In the genomic region with DNA sequence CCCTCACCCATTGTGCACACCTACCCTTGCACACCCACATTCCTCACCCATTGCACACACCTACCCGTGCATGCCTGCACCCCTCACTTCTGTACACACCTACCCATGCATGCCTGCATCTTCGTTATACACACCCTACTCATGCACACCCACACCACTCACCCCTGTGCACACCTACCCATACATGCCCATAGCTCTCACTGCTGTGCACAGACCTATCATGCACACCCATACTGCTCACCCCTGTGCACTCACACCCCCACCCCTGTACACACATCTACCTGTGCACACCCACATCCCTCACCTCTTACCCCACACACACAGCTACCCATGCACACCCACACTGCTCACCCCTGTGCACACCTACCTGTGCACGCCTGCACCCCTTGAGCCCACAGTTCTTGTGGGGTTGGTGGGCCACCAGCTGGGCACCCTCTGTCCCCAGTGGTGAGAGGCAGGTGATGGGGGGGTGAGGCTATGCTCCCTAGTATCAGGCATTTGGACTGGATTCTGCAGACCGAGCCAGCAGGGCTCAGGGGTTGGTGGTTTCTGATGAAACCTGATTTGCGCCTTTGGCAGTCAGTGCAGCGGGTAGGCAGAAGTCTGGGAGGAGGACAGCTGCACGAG, we compare ENCODE assay signal across 23 cellular contexts. TPM values are rescaled to one million over a fixed set of nuclear protein-coding genes. Genes with fewer than 3 reads are reported as not detected.
DNase-seq lines count a peak whose midpoint lies in the region; ATAC-seq and TF ChIP-seq lines count a peak whose summit lies in the region.
"Had no signal": no experiment of that assay in that cellular context is flagged by ENCODE, and none has a peak within 500 bp of the region (broad histone marks: within the 10 kb centered on the region; RNA-seq: fewer than 3 reads in every experiment).

No MANE protein-coding gene starts in this region.

- H3K4me3 ChIP-seq in endodermal cell (ENCODE audit: low read length) = no peak overlapping the region

- DNase-seq in NCI-H1092 treated with DMSO at 0.1 percent for 48 hours (lab: John Stamatoyannopoulos, UW) (peak; percentile 34), NCI-H1092 (lab: John Stamatoyannopoulos, UW) (no peak), endodermal cell (no peak), type B pancreatic cell (ENCODE audit: extremely low spot score, unreplicated experiment) (no peak)
- peak; percentile 0 for DNase-seq in stimulated activated CD4-positive, alpha-beta T cell treated with anti-CD3 and anti-CD28 coated beads, Interleukin-15, amount 100 ng/mL, for 24 hours
- no peak for DNase-seq in stimulated activated CD4-positive, alpha-beta T cell treated with anti-CD3 and anti-CD28 coated beads, Interleukin-4, amount 100 ng/mL, for 1 hour
- DNase-seq: AML-193; DND-41; HFFc6; IMR-90; NCI-H1436; NCI-H1930; NCI-H526 treated with DMSO at 0.1 percent for 48 hours; NK-92 treated with Interleukin-12 subunit alpha and Interleukin-12 subunit beta, amount 100 ng/mL, for 24 hours; SIG-M5 had no signal

- no peaks in the 10 kb centered on the region for H3K4me1 ChIP-seq in endodermal cell (ENCODE audit: control insufficient read depth, insufficient read depth, low read length)

- H3K9me3 Mint-ChIP-seq in endodermal cell (no peaks in the 10 kb centered on the region), type B pancreatic cell (no peaks in the 10 kb centered on the region)
- H3K9me3 Mint-ChIP-seq: HFFc6 had no signal

- ATAC-seq in HG03045 (IDR thresholded peaks at IDR 0.05; ENCODE audit: unreplicated experiment) = no peak
- ATAC-seq in activated CD4-positive, CD25-positive, alpha-beta regulatory T cell treated with anti-CD3 and anti-CD28 coated beads, Interleukin-2, amount 50 U/mL, for 24 hours = no peak

- 82 to 87% methylated on average over 6 to 7 of the region's 7 CpGs for WGBS in endodermal cell (ENCODE audit: insufficient coverage in 1 of 2, insufficient read length in 1 of 2), 2 experiments

- peak overlapping the region; percentile 60 for H3K27ac ChIP-seq in endodermal cell (ENCODE audit: low read depth, low read length)
- H3K27ac ChIP-seq: 22Rv1 had no signal

- H3K4me1 Mint-ChIP-seq in endodermal cell (no peaks in the 10 kb centered on the region), type B pancreatic cell (ENCODE audit: unreplicated experiment) (no peaks in the 10 kb centered on the region)
- H3K4me1 Mint-ChIP-seq: CD14-positive monocyte had no signal

- H3K27ac Mint-ChIP-seq in endodermal cell = no peak overlapping the region
- H3K27ac Mint-ChIP-seq in type B pancreatic cell = peak overlapping the region; percentile 11
- H3K27ac Mint-ChIP-seq: HFFc6 had no signal

- no peak overlapping the region for H3K4me3 Mint-ChIP-seq in endodermal cell
- H3K4me3 Mint-ChIP-seq in type B pancreatic cell = no peak overlapping the region
- H3K4me3 Mint-ChIP-seq: CD14-positive monocyte, HFFc6 had no signal

- H3K9ac ChIP-seq in endodermal cell (ENCODE audit: extremely low read depth, low read length, poor library complexity, severe bottlenecking) = no peak overlapping the region

- no peaks in the 10 kb centered on the region for H3K9me3 ChIP-seq in endodermal cell (ENCODE audit: control insufficient read depth, low read length)

- no peak for TF ChIP-seq CTCF in endodermal cell (conservative IDR thresholded peaks at IDR 0.05)
- no peak for TF ChIP-seq CTCF in type B pancreatic cell (conservative IDR thresholded peaks at IDR 0.05)

- H3K36me3 Mint-ChIP-seq in endodermal cell (ENCODE audit: low read depth) = peaks cover 7% of the 10 kb centered on the region
- H3K36me3 Mint-ChIP-seq in type B pancreatic cell = no peaks in the 10 kb centered on the region
- H3K36me3 Mint-ChIP-seq: CD14-positive monocyte had no signal

- peaks cover 26% of the 10 kb centered on the region for H3K36me3 ChIP-seq in endodermal cell (ENCODE audit: control insufficient read depth, insufficient read depth, low read length)

- H3K27me3 Mint-ChIP-seq in endodermal cell (ENCODE audit: insufficient read depth) (no peaks in the 10 kb centered on the region), type B pancreatic cell (no peaks in the 10 kb centered on the region)

- H3K27me3 ChIP-seq in endodermal cell (ENCODE audit: control insufficient read depth, insufficient read depth, low read length, poor library complexity, severe bottlenecking) = no peaks in the 10 kb centered on the region

RNA-seq across cellular contexts. Expression of gene CEP170B, which starts 15.6 kb away (rescaled TPM):
- total RNA-seq in endodermal cell = 10 to 100 TPM; 38.9 to 43.1 TPM
- polyA plus RNA-seq in endodermal cell (2013, experiment 1 of 2) = 13.9 TPM
- 15.1 TPM for polyA plus RNA-seq in endodermal cell (2013, experiment 2 of 2)
- 26.5 and 51.5 TPM in 2 replicates for total RNA-seq in type B pancreatic cell (ENCODE audit: low replicate concordance)
- polyA plus RNA-seq: CD14-positive monocyte had no signal

RNA-seq across cellular contexts. Expression of gene PLD4, which starts 44.0 kb away (rescaled TPM):
- not detected for total RNA-seq in endodermal cell
- 0.04 TPM for polyA plus RNA-seq in endodermal cell (2013, experiment 1 of 2)
- not detected for polyA plus RNA-seq in endodermal cell (2013, experiment 2 of 2)
- 0.17 TPM in 2 replicates for total RNA-seq in type B pancreatic cell (ENCODE audit: low replicate concordance)
- total RNA-seq: G401, H4, HT-29, IMR-90, M059J had no signal

Comparison
In these comparisons a context has a peak if more than half of its experiments do, and no peak if none do; other contexts are left out.
1. DNase-seq: peak in NCI-H1092 treated with DMSO at 0.1 percent for 48 hours (single experiment) and stimulated activated CD4-positive, alpha-beta T cell treated with anti-CD3 and anti-CD28 coated beads, Interleukin-15, amount 100 ng/mL, for 24 hours (single experiment); none in NCI-H1092 (single experiment), stimulated activated CD4-positive, alpha-beta T cell treated with anti-CD3 and anti-CD28 coated beads, Interleukin-4, amount 100 ng/mL, for 1 hour (single experiment), endodermal cell (single experiment) and type B pancreatic cell (single experiment).